ENCODE assay signal across 10 cellular contexts in genomic region chr10:68208424-68209042, GRCh38. TPM values are rescaled to one million over a fixed set of nuclear protein-coding genes. Genes with fewer than 3 reads are reported as not detected.
DNase-seq lines count a peak whose midpoint lies in the region; ATAC-seq and TF ChIP-seq lines count a peak whose summit lies in the region.
"Had no signal": no experiment of that assay in that cellular context is flagged by ENCODE, and none has a peak within 500 bp of the region (broad histone marks: within the 10 kb centered on the region; RNA-seq: fewer than 3 reads in every experiment).

No MANE protein-coding gene starts in this region.

- H3K27ac ChIP-seq in AG04450 (ENCODE audit: low read depth, low read length) = no peak overlapping the region

- no peak for ATAC-seq in HG02938 (IDR thresholded peaks at IDR 0.05; ENCODE audit: unreplicated experiment)

- H3K9me3 ChIP-seq in AG04450 (ENCODE audit: control insufficient read depth, insufficient read depth, low read length) = no peaks in the 10 kb centered on the region

- no peaks in the 10 kb centered on the region for H3K27me3 ChIP-seq in AG04450 (ENCODE audit: control insufficient read depth, insufficient read depth, low read length)

- CTCF ChIA-PET in AG04450 (lab: Charles Lee) = interaction anchor here (0.5 to 7.4 kb wide), 8 partner anchors 13 to 350 kb away, joined by 4 to 163 read pairs (median 6); no protein-coding TSS in a partner anchor

- DNase-seq in AG04450 (ENCODE audit: low read depth, low spot score) (no peak), GM10266 (ENCODE audit: extremely low spot score) (peak; percentile 32), LHCN-M2 (ENCODE audit: low read depth) (peak; percentile 45), SHP77 treated with DMSO at 0.1 percent for 48 hours (lab: John Stamatoyannopoulos, UW) (peak; percentile 10), epithelial cell of proximal tubule (ENCODE audit: low read depth) (peak; percentile 38), posterior cingulate gyrus (peak in 8 of 10 donors; percentile 26 to 92 (median 58))
- DNase-seq in effector CD4-positive, alpha-beta T cell = no peak

- TF ChIP-seq CTCF in AG04450 (IDR thresholded peaks at IDR 0.05; ENCODE audit: low read depth, low read length) = peak; percentile 72
- peak; percentile 55 for TF ChIP-seq CTCF in GM10266 (IDR thresholded peaks at IDR 0.05; ENCODE audit: control insufficient read depth, insufficient read depth, low read depth, missing control alignments)
- peak; percentile 94 for TF ChIP-seq CTCF in epithelial cell of proximal tubule (conservative IDR thresholded peaks at IDR 0.05; ENCODE audit: low read depth, low read length)

- intact Hi-C loops in posterior cingulate gyrus (cut with DNase I) = loop anchor here (5.0 kb wide), 1 partner anchor 126 kb away; no protein-coding TSS in a partner anchor

- POLR2A ChIA-PET in AG04450 (lab: Yijun Ruan, JAX) = no interaction called here

- H3K4me3 ChIP-seq in AG04450 (ENCODE audit: low read depth, low read length) (no peak overlapping the region), epithelial cell of proximal tubule (ENCODE audit: low read depth, low read length) (no peak overlapping the region)

RNA-seq across cellular contexts. Expression of gene ATOH7, which starts 23.4 kb away (rescaled TPM):
- polyA plus RNA-seq in AG04450 (2011; rRNA removed) = 0.06 TPM in 1 of 2 replicates, not detected in the other
- polyA minus RNA-seq in AG04450 (2011; rRNA and poly(A)+ RNA removed) = not detected in 2 replicates
- total RNA-seq in LHCN-M2 (2014; rRNA removed) (0.11 TPM in 1 of 2 replicates, not detected in the other), epithelial cell of proximal tubule (0.58 TPM in 1 of 2 replicates, not detected in the other)
- 0.05 TPM for polyA plus RNA-seq in LHCN-M2 (2012)
- total RNA-seq: natural killer cell treated with Interleukin-12 subunit alpha and Interleukin-12 subunit beta and Interleukin-15 and Interleukin-18, amount 100 ng/mL, for 72 hours had no signal
- polyA plus RNA-seq: IgD-negative memory B cell had no signal

Comparison
In these comparisons a context has a peak if more than half of its experiments do, and no peak if none do; other contexts are left out.
1. DNase-seq: peak in GM10266 (single experiment), LHCN-M2 (single experiment), SHP77 treated with DMSO at 0.1 percent for 48 hours (single experiment), epithelial cell of proximal tubule (single experiment) and posterior cingulate gyrus (8 of 10); none in AG04450 (single experiment) and effector CD4-positive, alpha-beta T cell (single experiment).
2. Peak in every context shown above with its lines, with median percentiles within 50 percentile points of each other: CTCF ChIP-seq.